Comparison of ENCODE assay signal across 12 cellular contexts in genomic region chr6:160691617-160692016, GRCh38. TPM values are rescaled to one million over a fixed set of nuclear protein-coding genes. Genes with fewer than 3 reads are reported as not detected.
"Had no signal": no experiment of that assay in that cellular context is flagged by ENCODE, and none has a peak within 500 bp of the region (broad histone marks: within the 10 kb centered on the region; RNA-seq: fewer than 3 reads in every experiment).

No MANE protein-coding gene starts in this region.

- DNase-seq: GOT3, H9, HCEC 1CT, HFFc6 had no signal

- H2AFZ ChIP-seq: GM23248, GM23338 had no signal

- H3K4me2 ChIP-seq: GM23338 had no signal

- FAIRE-seq: H1, H54 had no signal

- H3K27ac ChIP-seq: GM23248 had no signal

- H3K9ac ChIP-seq: GM23248 had no signal

- H3K4me1 ChIP-seq: HAP-1 had no signal

- ATAC-seq: GM23338, HCT116 had no signal

- H3K9me3 ChIP-seq: HAP-1 had no signal

- H3K36me3 ChIP-seq: HAP-1 had no signal

- H3K4me3 ChIP-seq: GM23248, GM23338, HAP-1 had no signal

RNA-seq across cellular contexts. Expression of gene PLG, which starts 10.4 kb away (rescaled TPM):
- total RNA-seq: GM23248, GM23338, H1, H4, H7, H9, HFFc6 had no signal
- polyA plus RNA-seq: GM23338, H1 had no signal

RNA-seq across cellular contexts. Expression of gene LPA, which starts 27.5 kb away (rescaled TPM):
- total RNA-seq: GM23248, H4, H7, HFFc6 had no signal
- polyA plus RNA-seq: GM23248, GM23338, H1 had no signal
